1 cellular context compared by ENCODE assay signal in genomic region chr2:62578837-62579640, GRCh38.
A peak's percentile ranks its signal among the peaks of the same experiment; 100 is the strongest.
TF ChIP-seq lines count a peak whose summit lies in the region.

No MANE protein-coding gene starts in this region.

TF ChIP-seq in HepG2, 621 proteins besides CTCF, POLR2A, EP300 and RAD21 (continued from another document and continues in another):
- TF ChIP-seq HBP1 (CRISPR knock-in tag; IDR thresholded peaks at IDR 0.05; ENCODE audit: low read depth) (no peak), ZNF350 (CRISPR knock-in tag; IDR thresholded peaks at IDR 0.05; ENCODE audit: borderline replicate concordance, low read depth) (no peak), ZBTB25 (CRISPR knock-in tag; IDR thresholded peaks at IDR 0.05) (peak; percentile 18; the same call in 1 of the 2 replicates), ZSCAN20 (CRISPR knock-in tag; IDR thresholded peaks at IDR 0.05; ENCODE audit: borderline replicate concordance) (no peak), MZF1 (CRISPR knock-in tag; IDR thresholded peaks at IDR 0.05; ENCODE audit: borderline replicate concordance) (no peak), KLF6 (CRISPR knock-in tag; IDR thresholded peaks at IDR 0.05) (no peak), ZKSCAN5 (CRISPR knock-in tag; IDR thresholded peaks at IDR 0.05) (no peak), ZNF460 (CRISPR knock-in tag; IDR thresholded peaks at IDR 0.05; ENCODE audit: borderline replicate concordance) (no peak; the same call in 1 of the 2 replicates), HNRNPH1 (optimal IDR thresholded peaks at IDR 0.05; ENCODE audit: low read depth, low read length) (no peak), TRAFD1 (CRISPR knock-in tag; IDR thresholded peaks at IDR 0.05; ENCODE audit: borderline replicate concordance) (no peak), CBX5 (CRISPR knock-in tag; IDR thresholded peaks at IDR 0.05; ENCODE audit: borderline replicate concordance) (peak; percentile 82; the same call in 1 of the 2 replicates), ZNF563 (CRISPR knock-in tag; IDR thresholded peaks at IDR 0.05) (no peak), ATF6 (CRISPR knock-in tag; conservative IDR thresholded peaks at IDR 0.05) (no peak), ERF (CRISPR knock-in tag; IDR thresholded peaks at IDR 0.05) (no peak), STAG1 (CRISPR knock-in tag; IDR thresholded peaks at IDR 0.05) (0 out of 2 replicates have a peak, but pooled peaks have one; percentile 9), CEBPB (IDR thresholded peaks at IDR 0.05; ENCODE audit: borderline replicate concordance, low read depth, low read length) (peak; percentile 66), ZFAT (CRISPR knock-in tag; conservative IDR thresholded peaks at IDR 0.05) (no peak), RFXAP (CRISPR knock-in tag; IDR thresholded peaks at IDR 0.05; ENCODE audit: borderline replicate concordance) (no peak), ZFP36L2 (CRISPR knock-in tag; IDR thresholded peaks at IDR 0.05) (no peak), MAF1 (CRISPR knock-in tag; IDR thresholded peaks at IDR 0.05; ENCODE audit: borderline replicate concordance) (no peak), ZNF20 (CRISPR knock-in tag; IDR thresholded peaks at IDR 0.05) (no peak), ZNF124 (CRISPR knock-in tag; IDR thresholded peaks at IDR 0.05) (no peak), CEBPG (CRISPR knock-in tag; IDR thresholded peaks at IDR 0.05) (peak; percentile 55; the same call in 1 of the 2 replicates), SALL1 (CRISPR knock-in tag; IDR thresholded peaks at IDR 0.05) (peak; percentile 57), ZNF431 (CRISPR knock-in tag; IDR thresholded peaks at IDR 0.05; ENCODE audit: borderline replicate concordance, low read depth) (no peak), ZBTB46 (CRISPR knock-in tag; IDR thresholded peaks at IDR 0.05; ENCODE audit: borderline replicate concordance) (no peak), FOXC1 (CRISPR knock-in tag; IDR thresholded peaks at IDR 0.05; ENCODE audit: borderline replicate concordance) (no peak), HOXA3 (CRISPR knock-in tag; IDR thresholded peaks at IDR 0.05) (no peak), ZMYM2 (CRISPR knock-in tag; IDR thresholded peaks at IDR 0.05) (peak; percentile 95), ATF4 (CRISPR knock-in tag; IDR thresholded peaks at IDR 0.05) (peak in 1 of 2 experiments; percentile 71; a peak in 2 of 4 replicates), ESRRA (CRISPR knock-in tag; IDR thresholded peaks at IDR 0.05; ENCODE audit: low read depth) (no peak), ZNF776 (CRISPR knock-in tag; IDR thresholded peaks at IDR 0.05) (no peak), JUND (CRISPR knock-in tag; IDR thresholded peaks at IDR 0.05) (no peak), ZNF121 (CRISPR knock-in tag; IDR thresholded peaks at IDR 0.05) (no peak), TSC22D2 (CRISPR knock-in tag; IDR thresholded peaks at IDR 0.05; ENCODE audit: borderline replicate concordance) (no peak), ZBTB43 (CRISPR knock-in tag; conservative IDR thresholded peaks at IDR 0.05) (no peak), PATZ1 (CRISPR knock-in tag; IDR thresholded peaks at IDR 0.05) (peak; percentile 26; the same call in 1 of the 2 replicates), RFX1 (IDR thresholded peaks at IDR 0.05) (no peak), SIX4 (CRISPR knock-in tag; IDR thresholded peaks at IDR 0.05) (0 out of 2 replicates have a peak, but pooled peaks have one; percentile 19), CREM (IDR thresholded peaks at IDR 0.05) (no peak), CREM (CRISPR knock-in tag; IDR thresholded peaks at IDR 0.05) (no peak), ZFP36 (IDR thresholded peaks at IDR 0.05; ENCODE audit: borderline replicate concordance, low read depth, low read length, partially characterized antibody) (no peak), ZNF768 (CRISPR knock-in tag; IDR thresholded peaks at IDR 0.05) (no peak), NRL (CRISPR knock-in tag; IDR thresholded peaks at IDR 0.05; ENCODE audit: borderline replicate concordance) (no peak), SNRNP70 (IDR thresholded peaks at IDR 0.05; ENCODE audit: low read depth, low read length) (no peak), MYC (CRISPR knock-in tag; IDR thresholded peaks at IDR 0.05; ENCODE audit: borderline replicate concordance) (no peak), ZMYM4 (CRISPR knock-in tag; IDR thresholded peaks at IDR 0.05) (no peak), HNF1A (IDR thresholded peaks at IDR 0.05; ENCODE audit: low read depth) (no peak), HNF1A (CRISPR knock-in tag; IDR thresholded peaks at IDR 0.05; ENCODE audit: borderline replicate concordance) (no peak)
